22 cellular contexts compared by ENCODE assay signal in genomic region chr4:143302526-143302925, GRCh38. TPM values are rescaled to one million over a fixed set of nuclear protein-coding genes. Genes with fewer than 3 reads are reported as not detected.
DNase-seq lines count a peak whose midpoint lies in the region; ATAC-seq and TF ChIP-seq lines count a peak whose summit lies in the region.
"Had no signal": no experiment of that assay in that cellular context is flagged by ENCODE, and none has a peak within 500 bp of the region (broad histone marks: within the 10 kb centered on the region; RNA-seq: fewer than 3 reads in every experiment).

No MANE protein-coding gene starts in this region.

- H3K79me2 ChIP-seq in fibroblast of lung (ENCODE audit: control insufficient read depth, insufficient read depth, low read length) = no peaks in the 10 kb centered on the region
- H3K79me2 ChIP-seq in smooth muscle cell (ENCODE audit: low read depth) = no peaks in the 10 kb centered on the region
- H3K79me2 ChIP-seq: parathyroid adenoma had no signal

- 50% methylated on average over 1 of the region's 1 CpG for WGBS in smooth muscle cell (ENCODE audit: low lambda C conversion rate)

- H3K27ac ChIP-seq in fibroblast of lung (ENCODE audit: insufficient read depth, low read length) (no peak overlapping the region), smooth muscle cell (ENCODE audit: low read depth) (no peak overlapping the region)
- H3K27ac ChIP-seq: BLaER1, parathyroid adenoma, skin epidermis, upper lobe of left lung had no signal

- H3K4me1 ChIP-seq in adipocyte (ENCODE audit: control insufficient read depth, insufficient read depth, low read length) (peaks cover 21% of the 10 kb centered on the region), fibroblast of lung (ENCODE audit: control insufficient read depth, extremely low read depth, insufficient read depth, low read length) (no peaks in the 10 kb centered on the region), smooth muscle cell (ENCODE audit: low read depth) (no peaks in the 10 kb centered on the region)
- H3K4me1 ChIP-seq: BLaER1, parathyroid adenoma, upper lobe of left lung had no signal

- no peak overlapping the region for H3K4me2 ChIP-seq in fibroblast of lung (ENCODE audit: extremely low read depth, insufficient read depth, low read length)
- H3K4me2 ChIP-seq in smooth muscle cell = peak overlapping the region; percentile 3
- H3K4me2 ChIP-seq: BLaER1 had no signal

- H2AFZ ChIP-seq in fibroblast of lung (ENCODE audit: low read length) = no peak overlapping the region
- no peak overlapping the region for H2AFZ ChIP-seq in smooth muscle cell (ENCODE audit: low read depth)
- H2AFZ ChIP-seq: parathyroid adenoma had no signal

- H3K36me3 ChIP-seq in H7 (replicated peaks; ENCODE audit: control insufficient read depth, insufficient read depth, low read length) (no peaks in the 10 kb centered on the region), adipocyte (ENCODE audit: control insufficient read depth, insufficient read depth, low read length, severe bottlenecking) (no peaks in the 10 kb centered on the region), fibroblast of lung (ENCODE audit: control insufficient read depth, insufficient read depth, low read length) (no peaks in the 10 kb centered on the region), smooth muscle cell (ENCODE audit: low read depth) (no peaks in the 10 kb centered on the region)
- H3K36me3 ChIP-seq: BLaER1, upper lobe of left lung had no signal

- ATAC-seq in GM18907 (IDR thresholded peaks at IDR 0.05; ENCODE audit: unreplicated experiment) = no peak
- ATAC-seq: stimulated activated naive CD8-positive, alpha-beta T cell treated with anti-CD3 and anti-CD28 coated beads, Interleukin-15, amount 100 ng/mL, for 72 hours had no signal

- no peaks in the 10 kb centered on the region for H3K27me3 ChIP-seq in H7 (ENCODE audit: control insufficient read depth, insufficient read depth, low read length)
- peaks cover 4% of the 10 kb centered on the region for H3K27me3 ChIP-seq in adipocyte (replicated peaks; ENCODE audit: control insufficient read depth, insufficient read depth, low read length)
- no peaks in the 10 kb centered on the region for H3K27me3 ChIP-seq in fibroblast of lung (ENCODE audit: control insufficient read depth, insufficient read depth, low read length)
- H3K27me3 ChIP-seq in smooth muscle cell (ENCODE audit: low read depth) = no peaks in the 10 kb centered on the region
- H3K27me3 ChIP-seq: BLaER1, upper lobe of left lung had no signal

- no peaks in the 10 kb centered on the region for H3F3A ChIP-seq in smooth muscle cell (ENCODE audit: low read depth)

- H3K9me3 ChIP-seq in adipocyte (ENCODE audit: control insufficient read depth, low read length) = no peaks in the 10 kb centered on the region
- no peaks in the 10 kb centered on the region for H3K9me3 ChIP-seq in fibroblast of lung (ENCODE audit: control insufficient read depth, insufficient read depth, low read depth, low read length)
- H3K9me3 ChIP-seq in smooth muscle cell (replicated peaks; ENCODE audit: low read depth) = no peaks in the 10 kb centered on the region
- H3K9me3 ChIP-seq: BLaER1, upper lobe of left lung had no signal

- peak; percentile 14 for DNase-seq in H7
- DNase-seq in adipocyte (ENCODE audit: low read depth) = peak; percentile 70
- DNase-seq in fibroblast of lung (ENCODE audit: low read depth in 2 of 2) = peak; percentile 59 to 66
- DNase-seq in smooth muscle cell (lab: John Stamatoyannopoulos, UW; ENCODE audit: unreplicated experiment) = no peak
- no peak for DNase-seq in DMS53 treated with DMSO at 0.1 percent for 48 hours (lab: John Stamatoyannopoulos, UW; ENCODE audit: unreplicated experiment)
- no peak for DNase-seq in NCI-H146 treated with DMSO at 0.1 percent for 48 hours (lab: John Stamatoyannopoulos, UW; ENCODE audit: unreplicated experiment)
- DNase-seq: activated CD4-positive, alpha-beta T cell treated with anti-CD3 and anti-CD28 coated beads, Interleukin-2, amount 50 U/mL, for 1 hour; activated gamma-delta T cell treated with Interleukin-2 at 50 U/mL for 16 hours; Calu3; hypothalamus; KBM-7; MV-4-11; naive B cell; NCI-H187 treated with DMSO at 0.1 percent for 48 hours; NCI-H345; stimulated activated CD4-positive, alpha-beta T cell treated with anti-CD3 and anti-CD28 coated beads, Interleukin-2, amount 100 ng/mL, for 48 hours; stimulated activated naive CD8-positive, alpha-beta T cell treated with anti-CD3 and anti-CD28 coated beads, Interleukin-15, amount 100 ng/mL, for 72 hours; upper lobe of left lung had no signal

- H3K9ac ChIP-seq in adipocyte (ENCODE audit: low read length) = no peak overlapping the region
- H3K9ac ChIP-seq in fibroblast of lung (ENCODE audit: insufficient read depth, low read length) = no peak overlapping the region
- no peak overlapping the region for H3K9ac ChIP-seq in smooth muscle cell (ENCODE audit: low read depth)
- H3K9ac ChIP-seq: BLaER1, parathyroid adenoma had no signal

- H4K20me1 ChIP-seq in fibroblast of lung (ENCODE audit: control insufficient read depth, extremely low read depth, insufficient read depth, low read length) = no peaks in the 10 kb centered on the region
- H4K20me1 ChIP-seq in smooth muscle cell (ENCODE audit: low read depth) = no peaks in the 10 kb centered on the region
- H4K20me1 ChIP-seq: BLaER1 had no signal

- H3K4me3 ChIP-seq in H7 (ENCODE audit: insufficient read depth, low read depth, low read length) (no peak overlapping the region), adipocyte (ENCODE audit: low read length) (peak overlapping the region; percentile 12), fibroblast of lung (replicated peaks in 1 of 4; ENCODE audit: control extremely low read depth in 1 of 4, insufficient read depth in 1 of 4, low read depth in 3 of 4, low read length in 4 of 4) (no peak overlapping the region), smooth muscle cell (no peak overlapping the region)
- H3K4me3 ChIP-seq: BLaER1, skin epidermis, upper lobe of left lung had no signal

- TF ChIP-seq CTCF in fibroblast of lung (conservative IDR thresholded peaks at IDR 0.05 in 1 of 2, IDR thresholded peaks at IDR 0.05 in 1 of 2; ENCODE audit: low read depth in 1 of 2, low read length in 2 of 2) (no peak), smooth muscle cell (IDR thresholded peaks at IDR 0.05; ENCODE audit: borderline replicate concordance, insufficient read depth, poor library complexity, severe bottlenecking) (no peak)

RNA-seq across cellular contexts. Expression of gene GAB1, which starts 34.1 kb away (rescaled TPM):
- 14.1 and 23.4 TPM in 2 replicates for total RNA-seq in H7 (2014; rRNA removed; shearing (Covaris generic))
- total RNA-seq in fibroblast of lung (8.5 and 10.6 TPM in 2 replicates), smooth muscle cell (17.5 and 22.5 TPM in 2 replicates)
- polyA plus RNA-seq in fibroblast of lung (13.7 and 18.0 TPM in 2 replicates), smooth muscle cell (0.50 and 3.0 TPM in 2 replicates)
- polyA plus RNA-seq in fibroblast of lung (2012) = 8.5 and 13.5 TPM in 2 replicates
- 4.3 and 10.0 TPM in 2 replicates for polyA minus RNA-seq in fibroblast of lung (ENCODE audit: low replicate concordance)

Comparison
In these comparisons a context has a peak if more than half of its experiments do, and no peak if none do; other contexts are left out.
1. DNase-seq: peak in H7 (single experiment), adipocyte (single experiment) and fibroblast of lung (2 of 2); none in smooth muscle cell (single experiment), DMS53 treated with DMSO at 0.1 percent for 48 hours (single experiment) and NCI-H146 treated with DMSO at 0.1 percent for 48 hours (single experiment).